19 cellular contexts compared by ENCODE assay signal in genomic region chr1:22654692-22655091, GRCh38. TPM values are rescaled to one million over a fixed set of nuclear protein-coding genes. Genes with fewer than 3 reads are reported as not detected.
DNase-seq lines count a peak whose midpoint lies in the region; ATAC-seq and TF ChIP-seq lines count a peak whose summit lies in the region.
"Had no signal": no experiment of that assay in that cellular context is flagged by ENCODE, and none has a peak within 500 bp of the region (broad histone marks: within the 10 kb centered on the region; RNA-seq: fewer than 3 reads in every experiment).

No MANE protein-coding gene starts in this region.

- H3K4me3 ChIP-seq in Caco-2 (ENCODE audit: low read depth, low read length): no peak overlapping the region
- H3K4me3 ChIP-seq: SJSA1 had no signal

- H3K36me3 ChIP-seq in Caco-2 (ENCODE audit: control insufficient read depth, insufficient read depth, low read length): no peaks in the 10 kb centered on the region
- H3K36me3 ChIP-seq: colonic mucosa, SJSA1 had no signal

- no TSS peak for BruUV-seq in Caco-2 (replicated peaks; lab: Mats Ljungman, UMichigan)

- H3K4me1 Mint-ChIP-seq in HFFc6 (ENCODE audit: low read depth) (no peaks in the 10 kb centered on the region), neural crest cell (no peaks in the 10 kb centered on the region), Caco-2 (ENCODE audit: low read depth, unreplicated experiment) (no peaks in the 10 kb centered on the region)
- H3K4me1 Mint-ChIP-seq: activated B cell treated with CpG ODN at 0.5 μM for 24 hours; activated naive CD8-positive, alpha-beta T cell treated with anti-CD3 and anti-CD28 coated beads, Interleukin-2, amount 10 ng/mL, durations not matched to agents 7 days and 5 days; immature natural killer cell had no signal

- H3K27me3 ChIP-seq in Caco-2 (replicated peaks; ENCODE audit: control insufficient read depth, insufficient read depth, low read length): no peaks in the 10 kb centered on the region
- H3K27me3 ChIP-seq: colonic mucosa had no signal

- POLR2A ChIA-PET in Caco-2 (lab: Charles Lee): no interaction called here

- no peak overlapping the region for H3K27ac Mint-ChIP-seq in HFFc6
- no peak overlapping the region for H3K27ac Mint-ChIP-seq in neural crest cell (ENCODE audit: unreplicated experiment)
- H3K27ac Mint-ChIP-seq in Caco-2 (ENCODE audit: unreplicated experiment): no peak overlapping the region
- H3K27ac Mint-ChIP-seq: activated B cell treated with CpG ODN at 0.5 μM for 24 hours; activated naive CD8-positive, alpha-beta T cell treated with anti-CD3 and anti-CD28 coated beads, Interleukin-2, amount 10 ng/mL, durations not matched to agents 7 days and 5 days; immature natural killer cell had no signal

- CTCF ChIA-PET in Caco-2 (lab: Charles Lee): interaction anchor here (0.6 to 0.7 kb wide), 2 partner anchors 54 to 1324 kb away, joined by 3 to 10 read pairs; no protein-coding TSS in a partner anchor

- H3K27me3 Mint-ChIP-seq in HFFc6 (ENCODE audit: insufficient read depth): peaks cover 62% of the 10 kb centered on the region
- peaks cover 26% of the 10 kb centered on the region for H3K27me3 Mint-ChIP-seq in neural crest cell (ENCODE audit: low read depth)
- peaks cover 10% of the 10 kb centered on the region for H3K27me3 Mint-ChIP-seq in Caco-2 (ENCODE audit: insufficient read depth, unreplicated experiment)

- no peak overlapping the region for H3K4me3 Mint-ChIP-seq in HFFc6
- no peak overlapping the region for H3K4me3 Mint-ChIP-seq in neural crest cell
- no peak overlapping the region for H3K4me3 Mint-ChIP-seq in Caco-2 (ENCODE audit: unreplicated experiment)
- H3K4me3 Mint-ChIP-seq: activated B cell treated with CpG ODN at 0.5 μM for 24 hours; activated naive CD8-positive, alpha-beta T cell treated with anti-CD3 and anti-CD28 coated beads, Interleukin-2, amount 10 ng/mL, durations not matched to agents 7 days and 5 days; immature natural killer cell had no signal

- no peak for ATAC-seq in HG02759 (IDR thresholded peaks at IDR 0.05; ENCODE audit: unreplicated experiment)

- TF ChIP-seq CTCF in HFFc6 (IDR thresholded peaks at IDR 0.05) (peak; percentile 35; the same call in 1 of the 2 replicates), neural crest cell (conservative IDR thresholded peaks at IDR 0.05) (peak; percentile 40), Caco-2 (IDR thresholded peaks at IDR 0.05; ENCODE audit: insufficient read depth in 1 of 2, low read depth in 1 of 2, low read length in 1 of 2, severe bottlenecking in 1 of 2, unreplicated experiment in 1 of 2) (peak in 1 of 2 experiments; percentile 24)

- no peaks in the 10 kb centered on the region for H3K4me1 ChIP-seq in Caco-2
- H3K4me1 ChIP-seq: colonic mucosa, SJSA1 had no signal

- intact Hi-C loops in Caco-2 (cut with micrococcal nuclease; ENCODE audit: unreplicated experiment): no loop called here

- H3K9me3 Mint-ChIP-seq in HFFc6 (no peaks in the 10 kb centered on the region), neural crest cell (no peaks in the 10 kb centered on the region), Caco-2 (ENCODE audit: unreplicated experiment) (no peaks in the 10 kb centered on the region)
- H3K9me3 Mint-ChIP-seq: activated B cell treated with CpG ODN at 0.5 μM for 24 hours; activated naive CD8-positive, alpha-beta T cell treated with anti-CD3 and anti-CD28 coated beads, Interleukin-2, amount 10 ng/mL, durations not matched to agents 7 days and 5 days; immature natural killer cell had no signal

- DNase-seq in ELR (ENCODE audit: low read depth): peak; percentile 35
- DNase-seq in HFFc6: no peak
- DNase-seq in dermis blood vessel endothelial cell: peak; percentile 31
- no peak for DNase-seq in neural crest cell (ENCODE audit: low read depth, low spot score)
- DNase-seq in Caco-2: no peak
- no peak for DNase-seq in NCI-H1092 (lab: John Stamatoyannopoulos, UW)
- DNase-seq in AML-193 (lab: John Stamatoyannopoulos, UW): no peak
- DNase-seq: activated B cell treated with CpG ODN at 0.5 μM for 24 hours; activated CD8-positive, alpha-beta memory T cell treated with anti-CD3 and anti-CD28 coated beads, Interleukin-2, amount 50 U/mL, for 48 hours; activated naive CD8-positive, alpha-beta T cell treated with anti-CD3 and anti-CD28 coated beads, Interleukin-2, amount 10 ng/mL, durations not matched to agents 7 days and 5 days; colonic mucosa; immature natural killer cell; NCI-H187; NK-92 treated with Interleukin-12 subunit alpha and Interleukin-12 subunit beta, amount 100 ng/mL, for 24 hours; stimulated activated naive CD4-positive, alpha-beta T cell treated with Interleukin-2 at 50 U/mL for 16 hours had no signal

- no peaks in the 10 kb centered on the region for H3K9me3 ChIP-seq in Caco-2
- H3K9me3 ChIP-seq: colonic mucosa, SJSA1 had no signal

- no peaks in the 10 kb centered on the region for H3K36me3 Mint-ChIP-seq in HFFc6 (ENCODE audit: low read depth)
- H3K36me3 Mint-ChIP-seq in neural crest cell (ENCODE audit: low read depth): no peaks in the 10 kb centered on the region
- no peaks in the 10 kb centered on the region for H3K36me3 Mint-ChIP-seq in Caco-2 (ENCODE audit: insufficient read depth, unreplicated experiment)
- H3K36me3 Mint-ChIP-seq: activated naive CD8-positive, alpha-beta T cell treated with anti-CD3 and anti-CD28 coated beads, Interleukin-2, amount 10 ng/mL, durations not matched to agents 7 days and 5 days; immature natural killer cell had no signal

RNA-seq across cellular contexts. Expression of gene C1QB, which starts 1.7 kb away (rescaled TPM):
- total RNA-seq in HFFc6 (2021; fragmentation: NEBNext Ultra II Directional; extraction: Animal tissue kit (Norgen Biotek cat#: 25700)): not detected
- total RNA-seq in dermis blood vessel endothelial cell (not detected in 2 replicates), neural crest cell (not detected in 2 replicates), Caco-2 (2022) (not detected in 2 replicates)
- total RNA-seq: activated B cell treated with CpG ODN at 0.5 μM for 24 hours, fibroblast of villous mesenchyme, renal cortical epithelial cell, SJSA1 had no signal

RNA-seq across cellular contexts. Expression of gene C1QC, which starts 11.3 kb away (rescaled TPM):
- total RNA-seq in HFFc6 (2021; fragmentation: NEBNext Ultra II Directional; extraction: Animal tissue kit (Norgen Biotek cat#: 25700)): not detected
- total RNA-seq in dermis blood vessel endothelial cell: not detected in 2 replicates
- total RNA-seq in neural crest cell: not detected in 2 replicates
- not detected in 2 replicates for total RNA-seq in Caco-2 (2022)
- total RNA-seq: activated B cell treated with CpG ODN at 0.5 μM for 24 hours, fibroblast of villous mesenchyme, renal cortical epithelial cell, SJSA1 had no signal

RNA-seq across cellular contexts. Expression of gene C1QA, which starts 18.3 kb away (rescaled TPM):
- not detected for total RNA-seq in HFFc6 (2021; fragmentation: NEBNext Ultra II Directional; extraction: Animal tissue kit (Norgen Biotek cat#: 25700))
- total RNA-seq in dermis blood vessel endothelial cell: not detected in 2 replicates
- total RNA-seq in neural crest cell: not detected in 2 replicates
- not detected in 2 replicates for total RNA-seq in Caco-2 (2022)
- total RNA-seq: activated B cell treated with CpG ODN at 0.5 μM for 24 hours, fibroblast of villous mesenchyme, renal cortical epithelial cell, SJSA1 had no signal

RNA-seq across cellular contexts. Expression of gene EPHB2, which starts 55.9 kb away (rescaled TPM):
- 10 to 100 TPM; 13.1 to 36.4 (median 30.9) TPM for total RNA-seq in HFFc6 (2021; fragmentation: NEBNext Ultra II Directional; extraction: Animal tissue kit (Norgen Biotek cat#: 25700))
- total RNA-seq in dermis blood vessel endothelial cell: 35.1 and 42.3 TPM in 2 replicates
- 57.2 and 60.3 TPM in 2 replicates for total RNA-seq in neural crest cell
- 30.1 and 31.5 TPM in 2 replicates for total RNA-seq in Caco-2 (2022)

Comparison
In these comparisons a context has a peak if more than half of its experiments do, and no peak if none do; other contexts are left out.
1. DNase-seq: peak in ELR (single experiment) and dermis blood vessel endothelial cell (single experiment); none in HFFc6 (single experiment), neural crest cell (single experiment), Caco-2 (0 of 2), NCI-H1092 (single experiment) and AML-193 (0 of 2).